8 cellular contexts compared by ENCODE assay signal in the genomic region with DNA sequence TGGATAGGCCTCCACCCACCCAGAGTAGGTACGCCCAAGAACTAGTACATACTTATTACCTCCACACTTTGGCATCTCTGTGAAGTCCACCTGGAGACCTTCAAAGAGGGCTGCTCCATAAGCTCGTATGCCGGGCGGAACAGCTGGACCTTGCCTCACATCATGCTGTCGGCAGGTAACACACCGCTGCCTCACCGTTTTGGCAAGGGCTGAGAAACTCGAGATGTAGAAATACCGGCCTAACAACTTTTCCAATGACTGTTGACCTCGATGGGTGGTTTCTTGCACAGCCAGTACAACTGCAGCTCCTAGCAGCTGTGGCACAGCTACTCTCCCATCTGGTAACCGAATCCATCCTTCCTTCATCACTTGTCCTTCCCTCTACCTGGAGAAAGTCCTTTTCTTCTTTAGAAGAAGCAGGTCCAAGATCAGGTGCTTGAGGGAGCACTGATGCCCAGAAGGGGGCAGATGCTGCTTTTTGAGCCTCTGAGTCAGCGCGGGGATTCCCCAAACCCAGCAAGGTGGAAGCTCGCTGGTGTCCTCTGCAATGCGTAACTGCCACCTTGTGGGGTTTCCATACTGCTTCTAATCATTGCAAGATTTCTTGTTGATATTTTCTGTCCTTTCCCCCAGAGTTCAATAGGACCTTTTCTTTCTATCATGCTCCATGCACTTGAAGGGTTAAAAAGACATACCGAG.
DNase-seq lines count a peak whose midpoint lies in the region; ATAC-seq, FAIRE-seq and TF ChIP-seq lines count a peak whose summit lies in the region.
"Not testable (repeated sequence)": the region's sequence is repeated elsewhere in the genome, so short reads cannot be mapped to it uniquely, and the experiment has no call there.

No MANE protein-coding gene starts in this region.

- WGBS in HepG2 (ENCODE audit: low lambda C conversion rate) = 59% methylated on average over 9 of the region's 16 CpGs
- 37 to 43% methylated on average over 2 to 16 of the region's 16 CpGs for WGBS in transverse colon (ENCODE audit: low coverage in 1 of 2), 2 donors

- H3K9ac ChIP-seq in HepG2 (ENCODE audit: insufficient read depth, low read depth, low read length) = not testable (repeated sequence)

- H3K4me1 Mint-ChIP-seq in activated CD8-positive, alpha-beta memory T cell treated with anti-CD3 and anti-CD28 coated beads, Interleukin-2, amount 10 ng/mL, durations not matched to agents 7 days and 5 days = not testable (repeated sequence)

- H3K27me3 ChIP-seq in RWPE2 (ENCODE audit: insufficient read depth, poor library complexity, severe bottlenecking); breast epithelium; HepG2 (ENCODE audit: control insufficient read depth in 1 of 2, insufficient read depth in 2 of 2, low read length in 2 of 2); transverse colon: not testable (repeated sequence)

- intact Hi-C loops in breast epithelium (cut with DNase I; ENCODE audit: low total_unique reads); HepG2 (cut with micrococcal nuclease; ENCODE audit: unreplicated experiment); transverse colon (cut with DNase I; ENCODE audit: low total_unique reads): not testable (repeated sequence)

- H3K4me3 ChIP-seq in RWPE2 (ENCODE audit: severe bottlenecking); breast epithelium; HepG2 (replicated peaks in 1 of 3; ENCODE audit: insufficient read depth in 1 of 3, low read depth in 2 of 3, low read length in 3 of 3); transverse colon: not testable (repeated sequence)

- TF ChIP-seq EP300 in HepG2 (IDR thresholded peaks at IDR 0.05; ENCODE audit: low read depth in 2 of 2, low read length in 2 of 2); HepG2 (CRISPR knock-in tag; IDR thresholded peaks at IDR 0.05; ENCODE audit: borderline replicate concordance); transverse colon (IDR thresholded peaks at IDR 0.05; ENCODE audit: low read depth): not testable (repeated sequence)

- not testable (repeated sequence) for TF ChIP-seq RAD21 in HepG2 (CRISPR knock-in tag; IDR thresholded peaks at IDR 0.05)

- not testable (repeated sequence) for H3K9me3 ChIP-seq in RWPE2 (ENCODE audit: severe bottlenecking); breast epithelium; HepG2 (ENCODE audit: low read length); transverse colon

- not testable (repeated sequence) for H3K36me3 Mint-ChIP-seq in activated CD8-positive, alpha-beta memory T cell treated with anti-CD3 and anti-CD28 coated beads, Interleukin-2, amount 10 ng/mL, durations not matched to agents 7 days and 5 days

- not testable (repeated sequence) for H3K27ac ChIP-seq in RWPE2 (ENCODE audit: poor library complexity, severe bottlenecking); HepG2 (ENCODE audit: extremely low read length, insufficient read depth, low read length)
- peak overlapping the region in 1 of 2 donors; percentile 57 for H3K27ac ChIP-seq in breast epithelium
- H3K27ac ChIP-seq in transverse colon = peak overlapping the region in 1 of 4 donors; percentile 41

- not testable (repeated sequence) for H3K4me3 Mint-ChIP-seq in activated CD8-positive, alpha-beta memory T cell treated with anti-CD3 and anti-CD28 coated beads, Interleukin-2, amount 10 ng/mL, durations not matched to agents 7 days and 5 days

- H3K4me1 ChIP-seq in RWPE2 (ENCODE audit: insufficient read depth, poor library complexity, severe bottlenecking); breast epithelium; HepG2 (ENCODE audit: insufficient read depth, low read length); transverse colon: not testable (repeated sequence)

- not testable (repeated sequence) for H2AFZ ChIP-seq in HepG2 (ENCODE audit: low read length)

- not testable (repeated sequence) for TF ChIP-seq POLR2A in breast epithelium (IDR thresholded peaks at IDR 0.05); HepG2 (IDR thresholded peaks at IDR 0.05; ENCODE audit: insufficient read depth in 1 of 2, low read depth in 2 of 2, low read length in 2 of 2); transverse colon (IDR thresholded peaks at IDR 0.05)

- DNase-seq in ELF-1 (ENCODE audit: low read depth, low spot score) (peak; percentile 78), NAMALWA (ENCODE audit: low spot score) (peak; percentile 18), breast epithelium (ENCODE audit: low spot score in 2 of 2) (peak; percentile 62 to 78), transverse colon (peak; percentile 39)
- DNase-seq in RWPE2 (ENCODE audit: low spot score); HepG2 (ENCODE audit: low spot score): not testable (repeated sequence)
- DNase-seq in activated CD8-positive, alpha-beta memory T cell treated with anti-CD3 and anti-CD28 coated beads, Interleukin-2, amount 10 ng/mL, durations not matched to agents 7 days and 5 days = peak; percentile 65
- DNase-seq in stimulated activated CD4-positive, alpha-beta T cell treated with anti-CD3 and anti-CD28 coated beads, Interleukin-2, amount 100 ng/mL, for 4 hours (ENCODE audit: low read depth) = peak; percentile 2

- H3K36me3 ChIP-seq in RWPE2 (ENCODE audit: low read depth); breast epithelium; HepG2 (replicated peaks in 1 of 2; ENCODE audit: control insufficient read depth in 1 of 2, insufficient read depth in 2 of 2, low read length in 2 of 2); transverse colon: not testable (repeated sequence)

- CTCF ChIA-PET in activated CD8-positive, alpha-beta memory T cell treated with anti-CD3 and anti-CD28 coated beads, Interleukin-2, amount 10 ng/mL, durations not matched to agents 7 days and 5 days (lab: Charles Lee); HepG2 (lab: Yijun Ruan, JAX; ENCODE audit: low intra/inter-chr PET ratio, low total read pairs): not testable (repeated sequence)

- not testable (repeated sequence) for H4K20me1 ChIP-seq in HepG2 (ENCODE audit: insufficient read depth, low read length)

- POLR2A ChIA-PET in HepG2 (lab: Yijun Ruan, JAX) = not testable (repeated sequence)

- not testable (repeated sequence) for H3K9me3 Mint-ChIP-seq in activated CD8-positive, alpha-beta memory T cell treated with anti-CD3 and anti-CD28 coated beads, Interleukin-2, amount 10 ng/mL, durations not matched to agents 7 days and 5 days (ENCODE audit: low read depth)

- not testable (repeated sequence) for H3K4me2 ChIP-seq in HepG2 (ENCODE audit: low read depth, low read length)

- TF ChIP-seq CTCF in RWPE2 (IDR thresholded peaks at IDR 0.05; ENCODE audit: poor library complexity, severe bottlenecking) (peak; percentile 27), HepG2 (CRISPR knock-in tag; IDR thresholded peaks at IDR 0.05) (peak; percentile 43), transverse colon (IDR thresholded peaks at IDR 0.05) (peak in 1 of 5 experiments; percentile 16)
- not testable (repeated sequence) for TF ChIP-seq CTCF in breast epithelium (IDR thresholded peaks at IDR 0.05)

- in situ Hi-C loops in HepG2 (cut with HindIII; ENCODE audit: extremely low pct_ligation_motif_present, low pct_unique_long_range_greater_than_20kb); transverse colon (cut with MboI; ENCODE audit: low pct_ligation_motif_present in 1 of 4, low pct_unique_long_range_greater_than_20kb in 1 of 4, low sequenced_read_pairs in 3 of 4): not testable (repeated sequence)

- not testable (repeated sequence) for H3K27me3 Mint-ChIP-seq in activated CD8-positive, alpha-beta memory T cell treated with anti-CD3 and anti-CD28 coated beads, Interleukin-2, amount 10 ng/mL, durations not matched to agents 7 days and 5 days

- FAIRE-seq in HepG2 (lab: Jason Lieb, UNC) = not testable (repeated sequence)

- BruUV-seq in HepG2 (replicated peaks; lab: Mats Ljungman, UMichigan) = not testable (repeated sequence)

- not testable (repeated sequence) for ATAC-seq in RWPE2 (ENCODE audit: low read depth); activated CD8-positive, alpha-beta memory T cell treated with anti-CD3 and anti-CD28 coated beads, Interleukin-2, amount 10 ng/mL, durations not matched to agents 7 days and 5 days; HepG2

- not testable (repeated sequence) for H3K27ac Mint-ChIP-seq in activated CD8-positive, alpha-beta memory T cell treated with anti-CD3 and anti-CD28 coated beads, Interleukin-2, amount 10 ng/mL, durations not matched to agents 7 days and 5 days

- not testable (repeated sequence) for H3K79me2 ChIP-seq in HepG2 (ENCODE audit: insufficient read depth, low read length)

TF ChIP-seq in HepG2, 621 proteins besides CTCF, POLR2A, EP300 and RAD21:
- TF ChIP-seq ZNF652 (CRISPR knock-in tag; IDR thresholded peaks at IDR 0.05; ENCODE audit: borderline replicate concordance, low read depth) = peak; percentile 45; the same call in 1 of the 2 replicates
- TF ChIP-seq FOSL2 (CRISPR knock-in tag; IDR thresholded peaks at IDR 0.05) = peak; percentile 63
- peak; percentile 6; the same call in 1 of the 2 replicates for TF ChIP-seq STAG1 (CRISPR knock-in tag; IDR thresholded peaks at IDR 0.05)
